Comparison of ENCODE assay signal across 14 cellular contexts in genomic region chr13:108964601-108965000, GRCh38.
A peak's percentile ranks its signal among the peaks of the same experiment; 100 is the strongest.
DNase-seq lines count a peak whose midpoint lies in the region; ATAC-seq and TF ChIP-seq lines count a peak whose summit lies in the region.
"Had no signal": no experiment of that assay in that cellular context is flagged by ENCODE, and none has a peak within 500 bp of the region (broad histone marks: within the 10 kb centered on the region; RNA-seq: fewer than 3 reads in every experiment).

No MANE protein-coding gene starts in this region.

- peaks cover 2% of the 10 kb centered on the region; the same call in 1 of the 2 replicates for H3K27me3 Mint-ChIP-seq in HFFc6 (ENCODE audit: insufficient read depth)

- no peak overlapping the region for H3K4me3 ChIP-seq in RWPE2 (ENCODE audit: severe bottlenecking)
- no peak overlapping the region for H3K4me3 ChIP-seq in choroid plexus epithelial cell (ENCODE audit: low read depth, low read length)
- H3K4me3 ChIP-seq in mesodermal cell (ENCODE audit: extremely low read depth, insufficient read depth, low read length, poor library complexity, severe bottlenecking) = no peak overlapping the region
- no peak overlapping the region for H3K4me3 ChIP-seq in mucosa of descending colon
- no peak overlapping the region for H3K4me3 ChIP-seq in MG63
- H3K4me3 ChIP-seq: A549 had no signal

- no peak for TF ChIP-seq CTCF in HFFc6 (IDR thresholded peaks at IDR 0.05)
- no peak for TF ChIP-seq CTCF in RWPE2 (IDR thresholded peaks at IDR 0.05; ENCODE audit: poor library complexity, severe bottlenecking)
- no peak for TF ChIP-seq CTCF in choroid plexus epithelial cell (conservative IDR thresholded peaks at IDR 0.05; ENCODE audit: low read depth, low read length)
- no peak for TF ChIP-seq CTCF in mucosa of descending colon (IDR thresholded peaks at IDR 0.05)

- H3K36me3 ChIP-seq in RWPE2 (ENCODE audit: low read depth) (no peaks in the 10 kb centered on the region), mesodermal cell (ENCODE audit: control insufficient read depth, insufficient read depth, low read length) (no peaks in the 10 kb centered on the region), mucosa of descending colon (ENCODE audit: low read depth) (no peaks in the 10 kb centered on the region), MG63 (no peaks in the 10 kb centered on the region)
- H3K36me3 ChIP-seq: BE2C had no signal

- H3K27me3 ChIP-seq in RWPE2 (ENCODE audit: insufficient read depth, poor library complexity, severe bottlenecking) (no peaks in the 10 kb centered on the region), MG63 (no peaks in the 10 kb centered on the region)
- H3K27me3 ChIP-seq: BE2C had no signal

- ATAC-seq in RWPE2 (ENCODE audit: low read depth) = peak; percentile 31
- ATAC-seq in mucosa of descending colon = no peak
- ATAC-seq: A549; CD8-positive, alpha-beta T cell had no signal

- 100% methylated on average over 1 of the region's 7 CpGs; no CpG with 5 or more reads in 1 of the 2 experiments for WGBS in mesodermal cell (ENCODE audit: insufficient coverage in 2 of 2), 2 experiments

- H3K27ac Mint-ChIP-seq in HFFc6 = peak overlapping the region; percentile 20
- H3K27ac Mint-ChIP-seq: CD8-positive, alpha-beta T cell had no signal

- intact Hi-C loops in mucosa of descending colon (cut with DNase I, micrococcal nuclease) = loop anchor here in 1 of 2 donors (10.0 kb wide), 1 partner anchor 1150 kb away; no protein-coding TSS in a partner anchor

- H3K9me3 Mint-ChIP-seq in HFFc6 = no peaks in the 10 kb centered on the region
- H3K9me3 Mint-ChIP-seq: CD8-positive, alpha-beta T cell had no signal

- DNase-seq in HFFc6 = no peak
- no peak for DNase-seq in RWPE2 (ENCODE audit: low spot score)
- DNase-seq in choroid plexus epithelial cell (ENCODE audit: low read depth) = peak; percentile 44
- DNase-seq in DMS153 (lab: John Stamatoyannopoulos, UW) = no peak
- DNase-seq in mucosa of descending colon = no peak
- no peak for DNase-seq in anterior cingulate cortex (lab: John Stamatoyannopoulos, UW)
- DNase-seq in MG63 = no peak
- DNase-seq: BE2C; CD8-positive, alpha-beta T cell; COR-L47 had no signal

- H3K4me1 ChIP-seq in RWPE2 (ENCODE audit: insufficient read depth, poor library complexity, severe bottlenecking) (peaks cover 27% of the 10 kb centered on the region), mesodermal cell (ENCODE audit: control insufficient read depth, insufficient read depth, low read length, poor library complexity, severe bottlenecking) (peaks cover 8% of the 10 kb centered on the region), mucosa of descending colon (ENCODE audit: low read depth) (no peaks in the 10 kb centered on the region)
- H3K4me1 ChIP-seq: BE2C had no signal

- peak overlapping the region; percentile 87 for H3K27ac ChIP-seq in RWPE2 (ENCODE audit: poor library complexity, severe bottlenecking)
- peak overlapping the region; percentile 63 for H3K27ac ChIP-seq in mesodermal cell (ENCODE audit: low read depth, low read length, severe bottlenecking)
- H3K27ac ChIP-seq: A549, C4-2B, KMS-11 had no signal

- H3K4me1 Mint-ChIP-seq in HFFc6 (ENCODE audit: low read depth) = peaks cover 38% of the 10 kb centered on the region

- H3K4me3 Mint-ChIP-seq in HFFc6 = no peak overlapping the region
- H3K4me3 Mint-ChIP-seq: CD8-positive, alpha-beta T cell had no signal

- no peaks in the 10 kb centered on the region for H3K36me3 Mint-ChIP-seq in HFFc6 (ENCODE audit: low read depth)
- H3K36me3 Mint-ChIP-seq: CD8-positive, alpha-beta T cell had no signal

- H3K9me3 ChIP-seq in RWPE2 (ENCODE audit: severe bottlenecking) (no peaks in the 10 kb centered on the region), mesodermal cell (ENCODE audit: control insufficient read depth, low read length) (no peaks in the 10 kb centered on the region), mucosa of descending colon (no peaks in the 10 kb centered on the region), MG63 (no peaks in the 10 kb centered on the region)
- H3K9me3 ChIP-seq: A549, BE2C had no signal
